In genomic region chr9:125997510-125997823, GRCh38 we compare ENCODE assay signal across 17 cellular contexts.
DNase-seq lines count a peak whose midpoint lies in the region; ATAC-seq and TF ChIP-seq lines count a peak whose summit lies in the region.
"Had no signal": no experiment of that assay in that cellular context is flagged by ENCODE, and none has a peak within 500 bp of the region (broad histone marks: within the 10 kb centered on the region; RNA-seq: fewer than 3 reads in every experiment).

No MANE protein-coding gene starts in this region.

- no peak overlapping the region for H3K4me3 Mint-ChIP-seq in stimulated activated memory B cell treated with anti-CD40 and anti-IgM and Interleukin-4, amounts not matched to agents 10 μg/mL and 1 μg/mL and 100 μg/mL, for 72 hours
- H3K4me3 Mint-ChIP-seq: activated B cell treated with CpG ODN at 0.5 μM for 24 hours; activated CD8-positive, alpha-beta T cell treated with anti-CD3 and anti-CD28 coated beads, Interleukin-2, amount 10 ng/mL, durations not matched to agents 7 days and 5 days; activated naive CD8-positive, alpha-beta T cell treated with anti-CD3 and anti-CD28 coated beads, Interleukin-2, amount 10 ng/mL, durations not matched to agents 7 days and 5 days had no signal

- intact Hi-C loops in mucosa of descending colon (cut with DNase I, micrococcal nuclease) = no loop called here

- no peaks in the 10 kb centered on the region for H3K4me1 Mint-ChIP-seq in stimulated activated memory B cell treated with anti-CD40 and anti-IgM and Interleukin-4, amounts not matched to agents 10 μg/mL and 1 μg/mL and 100 μg/mL, for 72 hours
- H3K4me1 Mint-ChIP-seq: activated B cell treated with CpG ODN at 0.5 μM for 24 hours; activated naive CD8-positive, alpha-beta T cell treated with anti-CD3 and anti-CD28 coated beads, Interleukin-2, amount 10 ng/mL, durations not matched to agents 7 days and 5 days had no signal

- H3K9me3 Mint-ChIP-seq in stimulated activated memory B cell treated with anti-CD40 and anti-IgM and Interleukin-4, amounts not matched to agents 10 μg/mL and 1 μg/mL and 100 μg/mL, for 72 hours = no peaks in the 10 kb centered on the region
- H3K9me3 Mint-ChIP-seq: activated B cell treated with CpG ODN at 0.5 μM for 24 hours; activated naive CD8-positive, alpha-beta T cell treated with anti-CD3 and anti-CD28 coated beads, Interleukin-2, amount 10 ng/mL, durations not matched to agents 7 days and 5 days had no signal

- H3K4me1 ChIP-seq in mucosa of descending colon (ENCODE audit: low read depth) (no peaks in the 10 kb centered on the region), BE2C (no peaks in the 10 kb centered on the region)
- H3K4me1 ChIP-seq: body of pancreas, HAP-1, Peyer's patch had no signal

- H3K36me3 ChIP-seq in mucosa of descending colon (ENCODE audit: low read depth) (no peaks in the 10 kb centered on the region), BE2C (no peaks in the 10 kb centered on the region)
- H3K36me3 ChIP-seq: HAP-1, Peyer's patch, thoracic aorta had no signal

- DNase-seq in DMS153 (lab: John Stamatoyannopoulos, UW) = peak; percentile 75
- peak; percentile 96 for DNase-seq in NCI-H1105 (lab: John Stamatoyannopoulos, UW)
- DNase-seq in NCI-H345 (lab: John Stamatoyannopoulos, UW) = peak; percentile 81
- peak in 2 of 3 donors; percentile 14 to 29 for DNase-seq in mucosa of descending colon
- DNase-seq in BE2C = no peak
- DNase-seq in stimulated activated naive CD4-positive, alpha-beta T cell (lab: John Stamatoyannopoulos, UW) = no peak
- DNase-seq: activated B cell treated with CpG ODN at 0.5 μM for 24 hours; activated CD8-positive, alpha-beta T cell treated with anti-CD3 and anti-CD28 coated beads, Interleukin-2, amount 10 ng/mL, durations not matched to agents 7 days and 5 days; activated naive CD8-positive, alpha-beta T cell treated with anti-CD3 and anti-CD28 coated beads, Interleukin-2, amount 10 ng/mL, durations not matched to agents 7 days and 5 days; body of pancreas; NCI-H1694 treated with DMSO at 0.1 percent for 48 hours; NK-92 treated with Interleukin-12 subunit alpha and Interleukin-12 subunit beta, amount 100 ng/mL, for 24 hours; retina had no signal

- TF ChIP-seq CTCF in mucosa of descending colon (IDR thresholded peaks at IDR 0.05) (no peak), BE2C (IDR thresholded peaks at IDR 0.05; ENCODE audit: low read depth, low read length) (no peak)

- no peaks in the 10 kb centered on the region for H3K36me3 Mint-ChIP-seq in stimulated activated memory B cell treated with anti-CD40 and anti-IgM and Interleukin-4, amounts not matched to agents 10 μg/mL and 1 μg/mL and 100 μg/mL, for 72 hours
- H3K36me3 Mint-ChIP-seq: activated naive CD8-positive, alpha-beta T cell treated with anti-CD3 and anti-CD28 coated beads, Interleukin-2, amount 10 ng/mL, durations not matched to agents 7 days and 5 days had no signal

- H3K27me3 ChIP-seq in BE2C = no peaks in the 10 kb centered on the region
- H3K27me3 ChIP-seq: body of pancreas, Peyer's patch had no signal

- H3K27ac Mint-ChIP-seq in stimulated activated memory B cell treated with anti-CD40 and anti-IgM and Interleukin-4, amounts not matched to agents 10 μg/mL and 1 μg/mL and 100 μg/mL, for 72 hours = no peak overlapping the region
- H3K27ac Mint-ChIP-seq: activated B cell treated with CpG ODN at 0.5 μM for 24 hours; activated CD8-positive, alpha-beta T cell treated with anti-CD3 and anti-CD28 coated beads, Interleukin-2, amount 10 ng/mL, durations not matched to agents 7 days and 5 days; activated naive CD8-positive, alpha-beta T cell treated with anti-CD3 and anti-CD28 coated beads, Interleukin-2, amount 10 ng/mL, durations not matched to agents 7 days and 5 days had no signal

- H3K9me3 ChIP-seq in mucosa of descending colon (no peaks in the 10 kb centered on the region), BE2C (no peaks in the 10 kb centered on the region)
- H3K9me3 ChIP-seq: body of pancreas, HAP-1, Peyer's patch, thoracic aorta had no signal

- ATAC-seq in mucosa of descending colon = no peak
- ATAC-seq in stimulated activated memory B cell treated with anti-CD40 and anti-IgM and Interleukin-4, amounts not matched to agents 10 μg/mL and 1 μg/mL and 100 μg/mL, for 72 hours = no peak
- ATAC-seq: activated CD8-positive, alpha-beta T cell treated with anti-CD3 and anti-CD28 coated beads, Interleukin-2, amount 10 ng/mL, durations not matched to agents 7 days and 5 days; body of pancreas had no signal

- H3K4me3 ChIP-seq in mucosa of descending colon (no peak overlapping the region), BE2C (ENCODE audit: low read depth, low read length) (no peak overlapping the region)
- H3K4me3 ChIP-seq: body of pancreas, HAP-1, Peyer's patch, thoracic aorta had no signal

- H3K27me3 Mint-ChIP-seq in stimulated activated memory B cell treated with anti-CD40 and anti-IgM and Interleukin-4, amounts not matched to agents 10 μg/mL and 1 μg/mL and 100 μg/mL, for 72 hours = peaks cover 23% of the 10 kb centered on the region

Comparison
In these comparisons a context has a peak if more than half of its experiments do, and no peak if none do; other contexts are left out.
1. DNase-seq: peak in DMS153 (single experiment), NCI-H1105 (single experiment), NCI-H345 (single experiment) and mucosa of descending colon (2 of 3); none in BE2C (single experiment) and stimulated activated naive CD4-positive, alpha-beta T cell (0 of 6).